8 cellular contexts compared by ENCODE assay signal in the genomic region with DNA sequence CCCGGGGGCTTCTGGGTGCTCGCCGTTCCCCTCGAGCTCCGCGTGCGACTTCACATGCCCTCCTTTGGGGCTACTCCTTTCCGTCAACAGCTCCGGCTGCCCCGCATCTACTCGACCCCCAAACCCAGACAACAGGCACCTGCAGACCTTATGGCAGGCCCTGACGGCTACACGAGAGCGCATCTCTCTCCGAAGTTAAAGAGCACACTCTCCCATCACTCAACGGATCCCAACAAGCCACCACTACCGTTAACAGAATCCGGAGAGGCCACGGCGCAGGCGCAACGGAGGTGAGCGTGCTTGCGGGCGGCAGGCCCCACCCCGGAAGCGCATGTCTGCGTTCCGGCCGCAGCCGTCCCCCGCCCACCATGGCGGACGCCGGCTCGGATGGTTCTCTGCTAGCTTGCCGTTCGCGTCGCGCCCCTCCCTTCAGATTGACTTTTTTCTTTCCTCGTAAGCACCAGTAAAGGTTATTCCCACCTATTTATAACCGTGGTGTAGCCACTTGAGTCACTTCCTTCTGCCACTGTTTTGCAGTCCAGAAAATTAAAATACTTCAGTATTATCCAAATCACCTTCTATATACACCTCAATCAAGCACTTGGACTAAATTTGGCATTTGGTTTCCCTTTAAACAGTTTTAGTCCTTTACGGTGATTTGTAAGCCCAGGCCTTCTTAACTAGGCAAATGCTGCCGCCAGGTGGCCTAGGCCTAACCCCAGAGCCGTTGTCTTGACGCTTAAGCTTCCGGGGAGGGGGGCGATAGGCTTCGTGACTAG. TPM values are rescaled to one million over a fixed set of nuclear protein-coding genes. Genes with fewer than 3 reads are reported as not detected.
DNase-seq lines count a peak whose midpoint lies in the region; ATAC-seq and FAIRE-seq lines count a peak whose summit lies in the region.

A gene (minus strand): TSS at position 269 of the 779 bp plus-strand sequence. CDS start 86 bp downstream, at position 183.

- peaks cover 80% of the 10 kb centered on the region for H3K4me1 ChIP-seq in BLaER1

- H3K4me3 ChIP-seq in BLaER1: peak within 1 kb of the TSS; percentile 74

- DNase-seq in GM19239 (ENCODE audit: insufficient read length, low spot score) (peak; percentile 47), NCI-H510A treated with DMSO at 0.1 percent for 48 hours (lab: John Stamatoyannopoulos, UW) (peak; percentile 97), cerebellum (ENCODE audit: low spot score) (peak; percentile 93), kidney tubule cell (ENCODE audit: low spot score) (peak; percentile 95)
- DNase-seq in activated CD4-positive, alpha-beta T cell treated with anti-CD3 and anti-CD28 coated beads for 24 hours (ENCODE audit: low read depth in 2 of 2): peak; percentile 92 to 93
- DNase-seq in stimulated activated CD4-positive, alpha-beta T cell treated with anti-CD3 and anti-CD28 coated beads, Interleukin-1b, Interleukin-23, amount 100 ng/mL, for 1 hour (ENCODE audit: low read depth in 2 of 2): peak; percentile 88 to 91

- H3K36me3 ChIP-seq in BLaER1: peaks cover 54% of the 10 kb centered on the region

- H3K4me2 ChIP-seq in BLaER1: peak within 1 kb of the TSS; percentile 87

- FAIRE-seq in GM19239 (lab: Jason Lieb, UNC): peak; percentile 94

- no peaks in the 10 kb centered on the region for H3K27me3 ChIP-seq in BLaER1

- peak within 1 kb of the TSS; percentile 86 for H3K27ac ChIP-seq in BLaER1

- H3K9ac ChIP-seq in BLaER1: peak within 1 kb of the TSS; percentile 85

- peaks cover 87% of the 10 kb centered on the region for H4K20me1 ChIP-seq in BLaER1

- peak; percentile 75 for ATAC-seq in HG03442 (IDR thresholded peaks at IDR 0.05; ENCODE audit: unreplicated experiment)

- no peaks in the 10 kb centered on the region for H3K9me3 ChIP-seq in BLaER1

RNA-seq across cellular contexts. Expression of the gene that starts here (rescaled TPM):
- total RNA-seq in cerebellum: 12.9 TPM

Comparison
In these comparisons a context has a peak if more than half of its experiments do, and no peak if none do; other contexts are left out.
1. Peak in every context shown above with its lines: DNase-seq, ATAC-seq, H3K4me3 ChIP-seq and H3K27ac ChIP-seq.
2. DNase-seq: peak in every context shown above with its lines; median percentile 97 in NCI-H510A treated with DMSO at 0.1 percent for 48 hours; 95 in kidney tubule cell; 93 in cerebellum; 92 in activated CD4-positive, alpha-beta T cell treated with anti-CD3 and anti-CD28 coated beads for 24 hours; 90 in stimulated activated CD4-positive, alpha-beta T cell treated with anti-CD3 and anti-CD28 coated beads, Interleukin-1b, Interleukin-23, amount 100 ng/mL, for 1 hour; 47 in GM19239.